ENCODE assay signal across 9 cellular contexts in the genomic region with DNA sequence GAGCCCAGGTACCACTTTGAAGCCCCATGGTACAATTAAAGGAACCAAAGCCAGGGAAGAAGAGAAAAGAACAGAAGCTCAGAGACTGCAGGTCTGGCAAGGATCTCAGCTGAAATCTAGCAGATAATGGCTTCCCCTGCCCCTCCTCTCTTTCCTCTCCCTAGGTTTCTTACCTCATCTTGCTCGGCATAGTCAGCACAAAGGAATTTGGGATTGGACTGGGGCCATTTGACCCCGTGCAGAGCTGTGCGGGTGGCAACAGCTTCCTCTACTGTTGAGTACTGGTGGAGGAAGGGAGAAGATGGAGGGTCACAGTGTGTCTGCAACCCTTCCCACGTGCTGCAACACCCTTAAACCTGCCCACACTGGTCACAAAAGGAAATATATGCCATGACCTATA. TPM values are rescaled to one million over a fixed set of nuclear protein-coding genes. Genes with fewer than 3 reads are reported as not detected.
A peak's percentile ranks its signal among the peaks of the same experiment; 100 is the strongest.
DNase-seq lines count a peak whose midpoint lies in the region; ATAC-seq, FAIRE-seq and TF ChIP-seq lines count a peak whose summit lies in the region.
"Had no signal": no experiment of that assay in that cellular context is flagged by ENCODE, and none has a peak within 500 bp of the region (broad histone marks: within the 10 kb centered on the region; RNA-seq: fewer than 3 reads in every experiment).

No MANE protein-coding gene starts in this region.

- no peak for TF ChIP-seq POLR2A in right lobe of liver (IDR thresholded peaks at IDR 0.05)

- TF ChIP-seq CTCF in bronchial epithelial cell (IDR thresholded peaks at IDR 0.05; ENCODE audit: insufficient read depth, low read length, severe bottlenecking) (no peak), right lobe of liver (IDR thresholded peaks at IDR 0.05) (no peak), upper lobe of right lung (IDR thresholded peaks at IDR 0.05) (no peak)

- H3K4me1 ChIP-seq in right lobe of liver (peaks cover 0 to 6% (median 0%) of the 10 kb centered on the region in 4 donors), upper lobe of right lung (peaks cover 9% of the 10 kb centered on the region)

- intact Hi-C loops in right lobe of liver (cut with DNase I) (no loop called here), upper lobe of right lung (cut with DNase I) (no loop called here)

- H3K4me3 ChIP-seq in bronchial epithelial cell (ENCODE audit: low read depth, low read length) = no peak overlapping the region
- no peak overlapping the region for H3K4me3 ChIP-seq in right lobe of liver
- no peak overlapping the region for H3K4me3 ChIP-seq in upper lobe of right lung

- no peak for FAIRE-seq in bronchial epithelial cell (lab: Jason Lieb, UNC)
- FAIRE-seq: endometrium had no signal

- DNase-seq in HT1080 (ENCODE audit: low read depth) (peak; percentile 96), bronchial epithelial cell (ENCODE audit: low read depth) (peak; percentile 95), right lobe of liver (peak in 1 of 3 donors; percentile 73), upper lobe of right lung (no peak), T1000 (lab: John Stamatoyannopoulos, UW) (no peak)
- DNase-seq: activated B cell treated with CpG ODN at 0.5 μM for 24 hours had no signal

- 0% methylated on average over 1 of the region's 4 CpGs for WGBS in right lobe of liver (ENCODE audit: insufficient coverage, low coverage, low lambda C conversion rate, missing lambda C conversion rate)

- H3K36me3 ChIP-seq in bronchial epithelial cell (ENCODE audit: control insufficient read depth, insufficient read depth, low read length) (peaks cover 33% of the 10 kb centered on the region), right lobe of liver (peaks cover 24 to 82% (median 46%) of the 10 kb centered on the region in 4 donors), upper lobe of right lung (peaks cover 86% of the 10 kb centered on the region)

- ATAC-seq in right lobe of liver (peak; percentile 21 to 74 (median 30)), upper lobe of right lung (peak; percentile 46), GM19395 (IDR thresholded peaks at IDR 0.05; ENCODE audit: unreplicated experiment) (no peak), HG03139 (IDR thresholded peaks at IDR 0.05; ENCODE audit: unreplicated experiment) (no peak)

- H3K9me3 ChIP-seq in right lobe of liver = no peaks in the 10 kb centered on the region
- no peaks in the 10 kb centered on the region for H3K9me3 ChIP-seq in upper lobe of right lung

- H3K27ac ChIP-seq in right lobe of liver = no peak overlapping the region
- H3K27ac ChIP-seq in upper lobe of right lung = peak overlapping the region; percentile 14

- no peaks in the 10 kb centered on the region for H3K27me3 ChIP-seq in bronchial epithelial cell (ENCODE audit: control insufficient read depth, insufficient read depth, low read length)
- H3K27me3 ChIP-seq in right lobe of liver = no peaks in the 10 kb centered on the region
- no peaks in the 10 kb centered on the region for H3K27me3 ChIP-seq in upper lobe of right lung

RNA-seq across cellular contexts. Expression of gene CDH24, which starts 4.7 kb away (rescaled TPM):
- 15.3 and 18.2 TPM in 2 replicates for total RNA-seq in HT1080 (2014; rRNA removed; shearing (Covaris generic))
- polyA plus RNA-seq in HT1080 (2015; cell fraction: cytosol; rRNA removed) = 14.5 and 15.4 TPM in 2 replicates
- 63.9 and 67.3 TPM in 2 replicates for polyA plus RNA-seq in HT1080 (2015; cell fraction: nucleus; rRNA removed)
- total RNA-seq in bronchial epithelial cell = 2.7 and 2.9 TPM in 2 replicates
- total RNA-seq in right lobe of liver = under 1 TPM; 0.26 to 0.74 (median 0.54) TPM
- total RNA-seq in upper lobe of right lung = 7.8 TPM

RNA-seq across cellular contexts. Expression of gene PSMB11, which starts 20.0 kb away (rescaled TPM):
- 0.10 TPM in 1 of 2 replicates, not detected in the other for total RNA-seq in HT1080 (2014; rRNA removed; shearing (Covaris generic))
- not detected in 2 replicates for polyA plus RNA-seq in HT1080 (2015; cell fraction: cytosol; rRNA removed)
- polyA plus RNA-seq in HT1080 (2015; cell fraction: nucleus; rRNA removed) = not detected in 2 replicates
- not detected in 2 replicates for total RNA-seq in bronchial epithelial cell
- not detected for total RNA-seq in right lobe of liver
- total RNA-seq in upper lobe of right lung = not detected
- total RNA-seq: activated B cell treated with CpG ODN at 0.5 μM for 24 hours had no signal

RNA-seq across cellular contexts. Expression of gene PSMB5, which starts 27.3 kb away (rescaled TPM):
- total RNA-seq in HT1080 (2014; rRNA removed; shearing (Covaris generic)) = 335 and 366 TPM in 2 replicates
- polyA plus RNA-seq in HT1080 (2015; cell fraction: cytosol; rRNA removed) = 247 and 318 TPM in 2 replicates
- polyA plus RNA-seq in HT1080 (2015; cell fraction: nucleus; rRNA removed) = 201 and 216 TPM in 2 replicates
- total RNA-seq in bronchial epithelial cell = 158 and 220 TPM in 2 replicates
- 10 to 100 TPM; 51.2 to 93.5 (median 59.1) TPM for total RNA-seq in right lobe of liver
- 75.7 TPM for total RNA-seq in upper lobe of right lung

RNA-seq across cellular contexts. Expression of gene ACIN1, which starts 32.9 kb away (rescaled TPM):
- total RNA-seq in HT1080 (2014; rRNA removed; shearing (Covaris generic)) = 78.0 and 89.7 TPM in 2 replicates
- 57.1 and 59.9 TPM in 2 replicates for polyA plus RNA-seq in HT1080 (2015; cell fraction: cytosol; rRNA removed)
- 442 and 517 TPM in 2 replicates for polyA plus RNA-seq in HT1080 (2015; cell fraction: nucleus; rRNA removed)
- total RNA-seq in bronchial epithelial cell = 45.3 and 45.5 TPM in 2 replicates
- 10 to 100 TPM; 40.5 to 66.1 (median 52.9) TPM for total RNA-seq in right lobe of liver
- total RNA-seq in upper lobe of right lung = 161 TPM

RNA-seq across cellular contexts. Expression of gene C14orf119, which starts 33.3 kb away (rescaled TPM):
- 82.8 and 89.1 TPM in 2 replicates for total RNA-seq in HT1080 (2014; rRNA removed; shearing (Covaris generic))
- polyA plus RNA-seq in HT1080 (2015; cell fraction: cytosol; rRNA removed) = 39.0 and 61.4 TPM in 2 replicates
- polyA plus RNA-seq in HT1080 (2015; cell fraction: nucleus; rRNA removed) = 41.8 and 45.4 TPM in 2 replicates
- total RNA-seq in bronchial epithelial cell (51.9 and 59.1 TPM in 2 replicates), right lobe of liver (10 to 100 TPM; 10.7 to 22.6 (median 14.1) TPM), upper lobe of right lung (55.3 TPM)

Comparison
In these comparisons a context has a peak if more than half of its experiments do, and no peak if none do; other contexts are left out.
1. DNase-seq: peak in HT1080 (single experiment) and bronchial epithelial cell (single experiment); none in upper lobe of right lung (single experiment) and T1000 (single experiment).
2. ATAC-seq: peak in right lobe of liver (4 of 4) and upper lobe of right lung (single experiment); none in GM19395 (single experiment) and HG03139 (single experiment).